Comparison of ENCODE assay signal across 8 cellular contexts in genomic region chr10:26858707-26859034, GRCh38. TPM values are rescaled to one million over a fixed set of nuclear protein-coding genes. Genes with fewer than 3 reads are reported as not detected.
DNase-seq lines count a peak whose midpoint lies in the region; ATAC-seq and TF ChIP-seq lines count a peak whose summit lies in the region.

No MANE protein-coding gene starts in this region.

- DNase-seq in A172 (ENCODE audit: low spot score) (peak; percentile 8), HFFc6 (no peak), adipocyte (ENCODE audit: low read depth) (peak; percentile 33), lower lobe of right lung (no peak), tibial nerve (ENCODE audit: low spot score in 2 of 2) (no peak), putamen (ENCODE audit: low spot score) (no peak), dedifferentiated amniotic fluid mesenchymal stem cell (ENCODE audit: extremely low spot score) (no peak), sciatic nerve (ENCODE audit: low spot score) (no peak)

- H3K4me3 ChIP-seq in adipocyte (ENCODE audit: low read length) = peak overlapping the region; percentile 99
- peak overlapping the region; percentile 99 for H3K4me3 ChIP-seq in lower lobe of right lung
- H3K4me3 ChIP-seq in tibial nerve = peak overlapping the region in 1 of 4 donors; percentile 91

- H3K4me1 ChIP-seq in adipocyte (ENCODE audit: control insufficient read depth, insufficient read depth, low read length) (peaks cover 43% of the 10 kb centered on the region), lower lobe of right lung (peaks cover 56% of the 10 kb centered on the region), tibial nerve (peaks cover 0 to 56% (median 15%) of the 10 kb centered on the region in 4 donors)

- no peaks in the 10 kb centered on the region for H3K9me3 ChIP-seq in adipocyte (ENCODE audit: control insufficient read depth, low read length)
- no peaks in the 10 kb centered on the region for H3K9me3 ChIP-seq in lower lobe of right lung
- no peaks in the 10 kb centered on the region for H3K9me3 ChIP-seq in tibial nerve

- WGBS in tibial nerve, 2 donors = 52 to 54% methylated on average over 2 of the region's 2 CpGs

- H3K4me3 Mint-ChIP-seq in HFFc6 = peak overlapping the region; percentile 97

- H3K27me3 Mint-ChIP-seq in HFFc6 (ENCODE audit: insufficient read depth) = peaks cover 4% of the 10 kb centered on the region; the same call in 1 of the 2 replicates

- ATAC-seq in lower lobe of right lung = no peak
- no peak for ATAC-seq in sciatic nerve

- peak overlapping the region; percentile 98 for H3K27ac ChIP-seq in lower lobe of right lung
- peak overlapping the region in 2 of 4 donors; percentile 98 for H3K27ac ChIP-seq in tibial nerve

- no peaks in the 10 kb centered on the region for H3K27me3 ChIP-seq in adipocyte (replicated peaks; ENCODE audit: control insufficient read depth, insufficient read depth, low read length)
- no peaks in the 10 kb centered on the region for H3K27me3 ChIP-seq in lower lobe of right lung (ENCODE audit: low read depth)
- H3K27me3 ChIP-seq in tibial nerve = no peaks in the 10 kb centered on the region

- TF ChIP-seq CTCF in HFFc6 (IDR thresholded peaks at IDR 0.05) = no peak
- TF ChIP-seq CTCF in lower lobe of right lung (IDR thresholded peaks at IDR 0.05) = no peak
- no peak for TF ChIP-seq CTCF in tibial nerve (IDR thresholded peaks at IDR 0.05)

- H3K36me3 ChIP-seq in adipocyte (ENCODE audit: control insufficient read depth, insufficient read depth, low read length, severe bottlenecking) = no peaks in the 10 kb centered on the region
- no peaks in the 10 kb centered on the region for H3K36me3 ChIP-seq in lower lobe of right lung
- H3K36me3 ChIP-seq in tibial nerve = no peaks in the 10 kb centered on the region

- H3K9me3 Mint-ChIP-seq in HFFc6 = no peaks in the 10 kb centered on the region

- no peak for TF ChIP-seq POLR2A in tibial nerve (IDR thresholded peaks at IDR 0.05)

- intact Hi-C loops in lower lobe of right lung (cut with DNase I) = no loop called here
- intact Hi-C loops in sciatic nerve (cut with DNase I) = no loop called here

- H3K27ac Mint-ChIP-seq in HFFc6 = peak overlapping the region; percentile 96

- peak overlapping the region; percentile 97 for H3K9ac ChIP-seq in adipocyte (ENCODE audit: low read length)

- peaks cover 55% of the 10 kb centered on the region for H3K4me1 Mint-ChIP-seq in HFFc6 (ENCODE audit: low read depth)

- peaks cover 8% of the 10 kb centered on the region for H3K36me3 Mint-ChIP-seq in HFFc6 (ENCODE audit: low read depth)

- TF ChIP-seq EP300 in tibial nerve (IDR thresholded peaks at IDR 0.05) = no peak

RNA-seq across cellular contexts. Expression of gene ABI1, which starts 2.1 kb away (rescaled TPM):
- 53.6 and 54.6 TPM in 2 replicates for total RNA-seq in A172 (2014; rRNA removed; shearing (Covaris generic))
- 10 to 100 TPM; 48.0 to 56.5 (median 53.3) TPM for total RNA-seq in HFFc6 (2021; fragmentation: NEBNext Ultra II Directional; extraction: Animal tissue kit (Norgen Biotek cat#: 25700))
- 65.1 TPM for total RNA-seq in lower lobe of right lung
- 10 to 100 TPM; 25.9 to 32.1 (median 29.9) TPM for total RNA-seq in tibial nerve
- 50.4 TPM for total RNA-seq in sciatic nerve

Comparison
In these comparisons a context has a peak if more than half of its experiments do, and no peak if none do; other contexts are left out.
1. DNase-seq: peak in A172 (single experiment) and adipocyte (single experiment); none in HFFc6 (single experiment), lower lobe of right lung (single experiment), tibial nerve (0 of 2), putamen (single experiment), dedifferentiated amniotic fluid mesenchymal stem cell (single experiment) and sciatic nerve (single experiment).